21 cellular contexts compared by ENCODE assay signal in the genomic region with DNA sequence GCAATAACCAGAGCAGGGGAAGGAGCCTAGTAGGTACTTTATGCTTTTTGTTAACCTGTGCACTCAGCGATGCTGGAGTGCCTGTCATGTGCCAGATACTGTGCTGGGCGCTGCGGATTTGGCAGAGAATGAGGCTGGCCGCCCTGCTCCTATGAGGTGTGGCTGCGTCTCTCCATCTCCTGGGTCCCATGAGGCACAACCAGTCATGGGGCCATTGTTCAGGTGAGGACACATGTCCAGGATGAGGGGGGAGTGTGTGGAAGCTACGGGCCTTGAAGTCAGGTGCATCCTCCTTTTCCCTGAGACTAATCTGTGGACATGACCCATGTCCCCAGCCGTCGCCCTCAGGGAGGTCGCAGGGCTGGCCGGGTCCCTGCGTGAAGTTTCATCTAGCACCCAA. TPM values are rescaled to one million over a fixed set of nuclear protein-coding genes. Genes with fewer than 3 reads are reported as not detected.
DNase-seq lines count a peak whose midpoint lies in the region; ATAC-seq, FAIRE-seq and TF ChIP-seq lines count a peak whose summit lies in the region.
"Had no signal": no experiment of that assay in that cellular context is flagged by ENCODE, and none has a peak within 500 bp of the region (broad histone marks: within the 10 kb centered on the region; RNA-seq: fewer than 3 reads in every experiment).

No MANE protein-coding gene starts in this region.

- H3K27ac ChIP-seq in A549 (no peak overlapping the region), BLaER1 (no peak overlapping the region), esophagus muscularis mucosa (replicated peaks in 1 of 4) (no peak overlapping the region), body of pancreas (no peak overlapping the region)

- no peaks in the 10 kb centered on the region for H3K36me3 ChIP-seq in BLaER1
- no peaks in the 10 kb centered on the region for H3K36me3 ChIP-seq in esophagus muscularis mucosa
- no peaks in the 10 kb centered on the region for H3K36me3 ChIP-seq in body of pancreas (replicated peaks in 1 of 2; ENCODE audit: insufficient read depth in 1 of 2, low read depth in 2 of 2)
- H3K36me3 ChIP-seq: thyroid gland had no signal

- POLR2A ChIA-PET in A549 (lab: Yijun Ruan, JAX) = no interaction called here

- intact Hi-C loops in esophagus muscularis mucosa (cut with DNase I) = no loop called here
- intact Hi-C loops in body of pancreas (cut with DNase I) = no loop called here

- H3K27me3 Mint-ChIP-seq in T-helper 17 cell = peaks cover 60% of the 10 kb centered on the region

- TF ChIP-seq POLR2A in A549 (IDR thresholded peaks at IDR 0.05; ENCODE audit: low read length) (no peak), esophagus muscularis mucosa (IDR thresholded peaks at IDR 0.05; ENCODE audit: low read depth) (no peak), body of pancreas (IDR thresholded peaks at IDR 0.05) (no peak)

- H3K4me1 Mint-ChIP-seq in T-helper 17 cell = peaks cover 3% of the 10 kb centered on the region

- H3K4me2 ChIP-seq in A549 = peak overlapping the region; percentile 79
- 0 out of 2 replicates have a peak overlapping the region, but pooled peaks have one; percentile 22 for H3K4me2 ChIP-seq in BLaER1

- H3K4me3 Mint-ChIP-seq in T-helper 17 cell = peak overlapping the region; percentile 89

- DNase-seq in A549 (ENCODE audit: low read depth in 1 of 2, low spot score in 1 of 2) = no peak
- DNase-seq in T-helper 17 cell = no peak
- DNase-seq in esophagus muscularis mucosa (ENCODE audit: extremely low spot score) = peak; percentile 90
- DNase-seq in AML-193 (lab: John Stamatoyannopoulos, UW) = no peak
- DNase-seq in SKM-1 (lab: John Stamatoyannopoulos, UW; ENCODE audit: unreplicated experiment) = no peak
- no peak for DNase-seq in body of pancreas
- DNase-seq: activated CD4-positive, CD25-positive, alpha-beta regulatory T cell treated with anti-CD3 and anti-CD28 coated beads, Interleukin-2, amount 50 U/mL, for 72 hours; activated gamma-delta T cell; aorta; Calu3; cerebellar nuclear complex; effector CD4-positive, alpha-beta T cell; foreskin melanocyte; hippocampal formation; Kasumi-1; left ventricle myocardium superior; NCI-H1092; NCI-H1930; stimulated activated naive CD4-positive, alpha-beta T cell; thyroid gland had no signal

- 0 out of 3 replicates have a peak, but pooled peaks cover 5% of the 10 kb centered on the region for H3K4me1 ChIP-seq in A549
- peaks cover 16% of the 10 kb centered on the region; the same call in 1 of the 2 replicates for H3K4me1 ChIP-seq in BLaER1
- H3K4me1 ChIP-seq in esophagus muscularis mucosa = peaks cover 0 to 21% (median 17%) of the 10 kb centered on the region in 4 donors
- H3K4me1 ChIP-seq in body of pancreas = peaks cover 9% of the 10 kb centered on the region

- FAIRE-seq in A549 (lab: Jason Lieb, UNC) = no peak

- no peak overlapping the region for H3K4me3 ChIP-seq in A549
- H3K4me3 ChIP-seq in BLaER1 = no peak overlapping the region
- peak overlapping the region in 1 of 4 donors; percentile 93 for H3K4me3 ChIP-seq in esophagus muscularis mucosa
- H3K4me3 ChIP-seq in body of pancreas = no peak overlapping the region

- no peak overlapping the region for H3K9ac ChIP-seq in BLaER1

- H3K27ac Mint-ChIP-seq in T-helper 17 cell = peak overlapping the region; percentile 39

- TF ChIP-seq CTCF in A549 (IDR thresholded peaks at IDR 0.05) (no peak), esophagus muscularis mucosa (IDR thresholded peaks at IDR 0.05) (no peak), body of pancreas (IDR thresholded peaks at IDR 0.05) (no peak)

- 79% methylated on average over 11 of the region's 11 CpGs for WGBS in A549 (ENCODE audit: missing lambda C conversion rate)
- WGBS in esophagus muscularis mucosa = 95% methylated on average over 11 of the region's 11 CpGs
- 76 to 89% methylated on average over 4 to 11 of the region's 11 CpGs for WGBS in body of pancreas, 2 donors

- peaks cover 2% of the 10 kb centered on the region; the same call in 1 of the 3 replicates for H3K9me3 ChIP-seq in A549
- peaks cover 17% of the 10 kb centered on the region for H3K9me3 ChIP-seq in BLaER1
- no peaks in the 10 kb centered on the region for H3K9me3 ChIP-seq in T-helper 17 cell (ENCODE audit: control insufficient read depth, low read length, poor library complexity, severe bottlenecking)
- no peaks in the 10 kb centered on the region for H3K9me3 ChIP-seq in esophagus muscularis mucosa
- H3K9me3 ChIP-seq in body of pancreas = no peaks in the 10 kb centered on the region
- H3K9me3 ChIP-seq: thyroid gland had no signal

- peaks cover 52% of the 10 kb centered on the region for H3K27me3 ChIP-seq in BLaER1
- peaks cover 0 to 34% (median 0%) of the 10 kb centered on the region in 4 donors for H3K27me3 ChIP-seq in esophagus muscularis mucosa
- no peaks in the 10 kb centered on the region for H3K27me3 ChIP-seq in body of pancreas
- H3K27me3 ChIP-seq: thyroid gland had no signal

- CTCF ChIA-PET in A549 (lab: Yijun Ruan, JAX) = interaction anchor here (0.8 to 1.1 kb wide), 2 partner anchors 16 to 888 kb away, joined by 3 read pairs; no protein-coding TSS in a partner anchor

- ATAC-seq in A549 = no peak
- ATAC-seq in T-helper 17 cell = no peak
- no peak for ATAC-seq in body of pancreas
- ATAC-seq: left ventricle myocardium superior had no signal

- H4K20me1 ChIP-seq in BLaER1 = no peaks in the 10 kb centered on the region; the same call in 1 of the 2 replicates

- no peak for TF ChIP-seq RAD21 in A549 (conservative IDR thresholded peaks at IDR 0.05 in 1 of 2, IDR thresholded peaks at IDR 0.05 in 1 of 2)

- TF ChIP-seq EP300 in A549 (IDR thresholded peaks at IDR 0.05) (no peak), esophagus muscularis mucosa (IDR thresholded peaks at IDR 0.05) (no peak)

- no peaks in the 10 kb centered on the region for H3K36me3 Mint-ChIP-seq in T-helper 17 cell (ENCODE audit: low read depth)

TF ChIP-seq in A549, 52 proteins besides CTCF, POLR2A, EP300 and RAD21:
- TF ChIP-seq SMC3 (IDR thresholded peaks at IDR 0.05) = no peak

RNA-seq across cellular contexts. Expression of a gene that starts 1.0 kb away (rescaled TPM):
- polyA plus RNA-seq in A549 (2011; rRNA removed) = 5.8 and 11.8 TPM in 2 replicates
- 2.5 and 2.8 TPM in 2 replicates for polyA plus RNA-seq in A549 (2012; cell fraction: cytosol; rRNA removed)
- 2.5 and 7.2 TPM in 2 replicates for polyA plus RNA-seq in A549 (2012; cell fraction: nucleus; rRNA removed)
- polyA plus RNA-seq in A549 (2017; fragmentation: RNase III; extraction: RNeasy Plus Mini Kit Qiagen cat#74134 plus additional on column Dnase treatment) = 4.4 to 5.2 TPM (median 4.6 TPM) in 3 replicates
- 8.8 TPM in 2 replicates for polyA minus RNA-seq in A549 (2011; rRNA and poly(A)+ RNA removed)
- under 1 TPM; 0.50 TPM for total RNA-seq in T-helper 17 cell
- 10 to 100 TPM; 12.8 to 23.7 (median 18.7) TPM for total RNA-seq in esophagus muscularis mucosa
- total RNA-seq in body of pancreas = 10 to 100 TPM; 10.6 to 13.5 TPM

RNA-seq across cellular contexts. Expression of a gene that starts 48.2 kb away (rescaled TPM):
- polyA plus RNA-seq in A549 (2011; rRNA removed) (13.7 and 15.0 TPM in 2 replicates), A549 (2017; fragmentation: RNase III; extraction: RNeasy Plus Mini Kit Qiagen cat#74134 plus additional on column Dnase treatment) (18.1 to 18.9 TPM (median 18.3 TPM) in 3 replicates)
- 26.8 and 29.2 TPM in 2 replicates for polyA plus RNA-seq in A549 (2012; cell fraction: cytosol; rRNA removed)
- polyA plus RNA-seq in A549 (2012; cell fraction: nucleus; rRNA removed) = 19.8 and 22.1 TPM in 2 replicates
- 5.8 and 6.6 TPM in 2 replicates for polyA minus RNA-seq in A549 (2011; rRNA and poly(A)+ RNA removed)
- total RNA-seq in T-helper 17 cell (10 to 100 TPM; 10.5 to 14.9 TPM), esophagus muscularis mucosa (10 to 100 TPM; 10.3 to 13.4 (median 12.1) TPM), body of pancreas (10 to 100 TPM in 1 of 2 donors, under 1 TPM in 1; 0.66 to 10.9 TPM)

Comparison
In these comparisons a context has a peak if more than half of its experiments do, and no peak if none do; other contexts are left out.
1. RNA of a gene that starts 1.0 kb away (total RNA-seq): 12.8 to 23.7 TPM in esophagus muscularis mucosa and 10.6 to 13.5 TPM in body of pancreas; 0.50 TPM in T-helper 17 cell; every median in the first group is over 4 times any median in the second.